Comparison of ENCODE assay signal across 1 cellular context in genomic region chr3:17039579-17039978, GRCh38.
A peak's percentile ranks its signal among the peaks of the same experiment; 100 is the strongest.
TF ChIP-seq lines count a peak whose summit lies in the region.

No MANE protein-coding gene starts in this region.

TF ChIP-seq in HCT116, 20 proteins besides CTCF, POLR2A, EP300 and RAD21 (continued from another document):
- TF ChIP-seq EGR1 (IDR thresholded peaks at IDR 0.05; ENCODE audit: low read depth) (no peak), EZH2phosphoT487 (IDR thresholded peaks at IDR 0.05; ENCODE audit: borderline replicate concordance) (no peak), ZFX (IDR thresholded peaks at IDR 0.05) (no peak), CBX3 (IDR thresholded peaks at IDR 0.05; ENCODE audit: low read depth) (peak; percentile 95), JUND (IDR thresholded peaks at IDR 0.05) (peak; percentile 93), ELF1 (IDR thresholded peaks at IDR 0.05; ENCODE audit: borderline replicate concordance, low read depth) (peak; percentile 50), ZBTB33 (IDR thresholded peaks at IDR 0.05; ENCODE audit: extremely low read depth, insufficient replicate concordance, low read length) (no peak), CEBPB (IDR thresholded peaks at IDR 0.05; ENCODE audit: low read depth) (peak; percentile 48), SRF (IDR thresholded peaks at IDR 0.05; ENCODE audit: low read depth) (peak; percentile 77), ZNF274 (IDR thresholded peaks at IDR 0.05; ENCODE audit: low read depth, low read length) (no peak), FOSL1 (IDR thresholded peaks at IDR 0.05; ENCODE audit: low read depth) (peak; percentile 93), REST (IDR thresholded peaks at IDR 0.05; ENCODE audit: low read depth) (no peak), POLR2AphosphoS5 (IDR thresholded peaks at IDR 0.05; ENCODE audit: low read depth, low read length) (0 out of 2 replicates have a peak, but pooled peaks have one; percentile 17), MAX (IDR thresholded peaks at IDR 0.05) (peak; percentile 64), EZH2 (IDR thresholded peaks at IDR 0.05) (no peak), SIN3A (IDR thresholded peaks at IDR 0.05; ENCODE audit: low read depth) (peak; percentile 50; the same call in 1 of the 2 replicates), TCF7L2 (IDR thresholded peaks at IDR 0.05; ENCODE audit: borderline replicate concordance, extremely low read depth, insufficient read depth, insufficient read length) (no peak), YY1 (IDR thresholded peaks at IDR 0.05; ENCODE audit: extremely low read depth, insufficient replicate concordance, low read depth, low read length) (no peak), SP1 (IDR thresholded peaks at IDR 0.05; ENCODE audit: low read depth) (peak; percentile 88)
TF ChIP-seq in HCT116: peak in this region for 11.
